In the genomic region with DNA sequence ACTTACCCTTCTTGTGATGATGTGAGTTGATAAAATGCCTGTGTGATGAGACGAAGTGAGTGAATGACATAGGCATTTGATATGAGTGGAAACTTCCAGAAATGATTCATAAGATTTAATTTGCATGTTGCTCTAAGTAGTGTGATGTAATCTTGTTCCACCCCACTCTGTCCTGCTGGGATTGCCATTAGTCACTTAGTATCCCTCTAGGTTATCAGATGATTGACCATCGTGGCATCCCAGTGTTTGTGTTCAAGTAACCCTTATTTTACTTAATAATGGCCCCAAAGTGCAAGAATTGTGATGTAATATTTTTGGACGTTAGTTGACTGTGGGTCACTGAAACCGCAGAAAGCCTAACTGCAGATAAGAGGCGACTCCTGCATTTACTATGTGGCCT, we compare ENCODE assay signal across 14 cellular contexts.
DNase-seq lines count a peak whose midpoint lies in the region; ATAC-seq and TF ChIP-seq lines count a peak whose summit lies in the region.
"Had no signal": no experiment of that assay in that cellular context is flagged by ENCODE, and none has a peak within 500 bp of the region (broad histone marks: within the 10 kb centered on the region; RNA-seq: fewer than 3 reads in every experiment).

No MANE protein-coding gene starts in this region.

- H2BK120ac ChIP-seq in trophoblast cell (ENCODE audit: insufficient read depth, low read length, poor library complexity) = no peak overlapping the region

- H3K4me3 Mint-ChIP-seq in CD8-positive, alpha-beta T cell = no peak overlapping the region
- H3K4me3 Mint-ChIP-seq: GM23338; memory B cell; stimulated activated naive B cell treated with anti-CD40 and anti-IgM and Interleukin-4, amounts not matched to agents 10 μg/mL and 1 μg/mL and 100 μg/mL, for 72 hours; WTC11 had no signal

- no peak overlapping the region for H2BK5ac ChIP-seq in trophoblast cell (ENCODE audit: low read depth, low read length, poor library complexity)

- DNase-seq in GM03348 (ENCODE audit: low spot score) = peak; percentile 79
- peak; percentile 82 for DNase-seq in RKO (ENCODE audit: low spot score)
- peak; percentile 93 to 100 for DNase-seq in fibroblast of lung (ENCODE audit: low read depth in 2 of 2)
- peak; percentile 88 to 96 for DNase-seq in trophoblast cell
- no peak for DNase-seq in CD8-positive, alpha-beta T cell
- DNase-seq in UCSD-AML1 (lab: John Stamatoyannopoulos, UW; ENCODE audit: unreplicated experiment) = no peak
- DNase-seq in NCI-H82 treated with DMSO at 0.1 percent for 48 hours (lab: John Stamatoyannopoulos, UW; ENCODE audit: unreplicated experiment) = no peak
- DNase-seq: effector CD4-positive, alpha-beta T cell; NCI-H146; stimulated activated naive B cell treated with anti-CD40 and anti-IgM and Interleukin-4, amounts not matched to agents 10 μg/mL and 1 μg/mL and 100 μg/mL, for 72 hours had no signal

- no peak overlapping the region for H3K4ac ChIP-seq in trophoblast cell (ENCODE audit: low read depth, low read length)

- H3K79me2 ChIP-seq in fibroblast of lung (ENCODE audit: control insufficient read depth, insufficient read depth, low read length) = no peaks in the 10 kb centered on the region
- no peaks in the 10 kb centered on the region for H3K79me2 ChIP-seq in trophoblast cell (ENCODE audit: control insufficient read depth, insufficient read depth, low read length, poor library complexity)

- H3K36me3 Mint-ChIP-seq in CD8-positive, alpha-beta T cell = no peaks in the 10 kb centered on the region
- H3K36me3 Mint-ChIP-seq: memory B cell; stimulated activated naive B cell treated with anti-CD40 and anti-IgM and Interleukin-4, amounts not matched to agents 10 μg/mL and 1 μg/mL and 100 μg/mL, for 72 hours; WTC11 had no signal

- no peak overlapping the region for H3K18ac ChIP-seq in trophoblast cell (ENCODE audit: low read length)

- H4K12ac ChIP-seq in trophoblast cell (ENCODE audit: low read depth, low read length) = no peak overlapping the region

- H2AK5ac ChIP-seq in trophoblast cell (ENCODE audit: low read length) = no peak overlapping the region

- H3K4me1 ChIP-seq in fibroblast of lung (ENCODE audit: control insufficient read depth, extremely low read depth, insufficient read depth, low read length) (no peaks in the 10 kb centered on the region), trophoblast cell (ENCODE audit: control insufficient read depth in 1 of 2, insufficient read depth in 2 of 2, low read length in 2 of 2) (peaks cover 0 to 2% of the 10 kb centered on the region in 2 experiments)
- H3K4me1 ChIP-seq in CD8-positive, alpha-beta T cell (ENCODE audit: insufficient read depth, low read length) = no peaks in the 10 kb centered on the region

- POLR2A ChIA-PET in CD8-positive, alpha-beta T cell (lab: Charles Lee) = no interaction called here

- H2AFZ ChIP-seq in fibroblast of lung (ENCODE audit: low read length) (no peak overlapping the region), trophoblast cell (ENCODE audit: insufficient read depth, low read length, poor library complexity) (no peak overlapping the region)
- H2AFZ ChIP-seq: GM23338 had no signal

- H3K4me3 ChIP-seq in fibroblast of lung (replicated peaks in 1 of 4; ENCODE audit: control extremely low read depth in 1 of 4, insufficient read depth in 1 of 4, low read depth in 3 of 4, low read length in 4 of 4) (no peak overlapping the region), trophoblast cell (ENCODE audit: low read depth, low read length) (no peak overlapping the region)
- no peak overlapping the region for H3K4me3 ChIP-seq in CD8-positive, alpha-beta T cell (ENCODE audit: low read depth, low read length)
- H3K4me3 ChIP-seq: GM23338 had no signal

- H3K9ac ChIP-seq in fibroblast of lung (ENCODE audit: insufficient read depth, low read length) (no peak overlapping the region), trophoblast cell (ENCODE audit: low read length) (no peak overlapping the region)

- H3K27me3 Mint-ChIP-seq in CD8-positive, alpha-beta T cell (ENCODE audit: low read depth) = no peaks in the 10 kb centered on the region
- H3K27me3 Mint-ChIP-seq: memory B cell; stimulated activated naive B cell treated with anti-CD40 and anti-IgM and Interleukin-4, amounts not matched to agents 10 μg/mL and 1 μg/mL and 100 μg/mL, for 72 hours had no signal

- H2BK12ac ChIP-seq in trophoblast cell (ENCODE audit: low read length) = no peak overlapping the region

- H4K91ac ChIP-seq in trophoblast cell (ENCODE audit: low read depth, low read length) = no peak overlapping the region

- H3K4me2 ChIP-seq in fibroblast of lung (ENCODE audit: extremely low read depth, insufficient read depth, low read length) = no peak overlapping the region
- no peak overlapping the region for H3K4me2 ChIP-seq in trophoblast cell (ENCODE audit: low read length)
- H3K4me2 ChIP-seq: GM23338 had no signal

- H3K14ac ChIP-seq in trophoblast cell (ENCODE audit: low read length) = no peak overlapping the region

- no peaks in the 10 kb centered on the region for H4K20me1 ChIP-seq in fibroblast of lung (ENCODE audit: control insufficient read depth, extremely low read depth, insufficient read depth, low read length)

- no peaks in the 10 kb centered on the region for H3K36me3 ChIP-seq in fibroblast of lung (ENCODE audit: control insufficient read depth, insufficient read depth, low read length)
- no peaks in the 10 kb centered on the region for H3K36me3 ChIP-seq in trophoblast cell (ENCODE audit: control insufficient read depth in 1 of 2, insufficient read depth in 2 of 2, low read length in 2 of 2)
- no peaks in the 10 kb centered on the region for H3K36me3 ChIP-seq in CD8-positive, alpha-beta T cell (ENCODE audit: insufficient read depth, low read length)

- CTCF ChIA-PET in CD8-positive, alpha-beta T cell (lab: Charles Lee) = no interaction called here

- H3K4me1 Mint-ChIP-seq in CD8-positive, alpha-beta T cell (ENCODE audit: low read depth) = no peaks in the 10 kb centered on the region
- H3K4me1 Mint-ChIP-seq: GM23338; memory B cell; stimulated activated naive B cell treated with anti-CD40 and anti-IgM and Interleukin-4, amounts not matched to agents 10 μg/mL and 1 μg/mL and 100 μg/mL, for 72 hours; WTC11 had no signal

- no peak overlapping the region for H4K8ac ChIP-seq in trophoblast cell (ENCODE audit: low read depth, low read length)

- TF ChIP-seq CTCF in fibroblast of lung (conservative IDR thresholded peaks at IDR 0.05 in 1 of 2, IDR thresholded peaks at IDR 0.05 in 1 of 2; ENCODE audit: low read depth in 1 of 2, low read length in 2 of 2) = no peak
- no peak for TF ChIP-seq CTCF in CD8-positive, alpha-beta T cell (IDR thresholded peaks at IDR 0.05)

- no peak overlapping the region for H3K23ac ChIP-seq in trophoblast cell (ENCODE audit: low read length)

- H3K27ac ChIP-seq in fibroblast of lung (ENCODE audit: insufficient read depth, low read length) (peak overlapping the region; percentile 22), trophoblast cell (ENCODE audit: low read depth, low read length) (no peak overlapping the region)
- H3K27ac ChIP-seq in CD8-positive, alpha-beta T cell (ENCODE audit: low read depth, low read length) = no peak overlapping the region

- H3K27me3 ChIP-seq in fibroblast of lung (ENCODE audit: control insufficient read depth, insufficient read depth, low read length) (no peaks in the 10 kb centered on the region), trophoblast cell (ENCODE audit: insufficient read depth, low read length) (no peaks in the 10 kb centered on the region)
- H3K27me3 ChIP-seq in CD8-positive, alpha-beta T cell (ENCODE audit: insufficient read depth, low read length) = no peaks in the 10 kb centered on the region

- WGBS in trophoblast cell (ENCODE audit: extremely low coverage, insufficient coverage, insufficient read length) = no CpG with 5 or more reads among the region's 5 CpGs

- H3K79me1 ChIP-seq in trophoblast cell (ENCODE audit: low read length) = no peaks in the 10 kb centered on the region

- intact Hi-C loops in CD8-positive, alpha-beta T cell (cut with DNase I, micrococcal nuclease) = no loop called here

- H3K9me3 ChIP-seq in fibroblast of lung (ENCODE audit: control insufficient read depth, insufficient read depth, low read depth, low read length) (no peaks in the 10 kb centered on the region), trophoblast cell (ENCODE audit: insufficient read depth, low read depth, low read length) (no peaks in the 10 kb centered on the region)
- no peaks in the 10 kb centered on the region for H3K9me3 ChIP-seq in CD8-positive, alpha-beta T cell (ENCODE audit: low read length)

- H3K9me3 Mint-ChIP-seq in CD8-positive, alpha-beta T cell = no peaks in the 10 kb centered on the region
- H3K9me3 Mint-ChIP-seq: GM23338; memory B cell; stimulated activated naive B cell treated with anti-CD40 and anti-IgM and Interleukin-4, amounts not matched to agents 10 μg/mL and 1 μg/mL and 100 μg/mL, for 72 hours; WTC11 had no signal

- no peak for ATAC-seq in CD8-positive, alpha-beta T cell
- no peak for ATAC-seq in HG03342 (IDR thresholded peaks at IDR 0.05; ENCODE audit: unreplicated experiment)
- ATAC-seq: GM23338; stimulated activated naive B cell treated with anti-CD40 and anti-IgM and Interleukin-4, amounts not matched to agents 10 μg/mL and 1 μg/mL and 100 μg/mL, for 72 hours; WTC11 had no signal

- H3K27ac Mint-ChIP-seq in CD8-positive, alpha-beta T cell = no peak overlapping the region
- H3K27ac Mint-ChIP-seq: GM23338; memory B cell; stimulated activated naive B cell treated with anti-CD40 and anti-IgM and Interleukin-4, amounts not matched to agents 10 μg/mL and 1 μg/mL and 100 μg/mL, for 72 hours; WTC11 had no signal

Comparison
In these comparisons a context has a peak if more than half of its experiments do, and no peak if none do; other contexts are left out.
1. DNase-seq: peak in GM03348 (single experiment), RKO (single experiment), fibroblast of lung (2 of 2) and trophoblast cell (2 of 2); none in CD8-positive, alpha-beta T cell (0 of 7), UCSD-AML1 (single experiment) and NCI-H82 treated with DMSO at 0.1 percent for 48 hours (single experiment).